Comparison of ENCODE assay signal across 8 cellular contexts in the genomic region with DNA sequence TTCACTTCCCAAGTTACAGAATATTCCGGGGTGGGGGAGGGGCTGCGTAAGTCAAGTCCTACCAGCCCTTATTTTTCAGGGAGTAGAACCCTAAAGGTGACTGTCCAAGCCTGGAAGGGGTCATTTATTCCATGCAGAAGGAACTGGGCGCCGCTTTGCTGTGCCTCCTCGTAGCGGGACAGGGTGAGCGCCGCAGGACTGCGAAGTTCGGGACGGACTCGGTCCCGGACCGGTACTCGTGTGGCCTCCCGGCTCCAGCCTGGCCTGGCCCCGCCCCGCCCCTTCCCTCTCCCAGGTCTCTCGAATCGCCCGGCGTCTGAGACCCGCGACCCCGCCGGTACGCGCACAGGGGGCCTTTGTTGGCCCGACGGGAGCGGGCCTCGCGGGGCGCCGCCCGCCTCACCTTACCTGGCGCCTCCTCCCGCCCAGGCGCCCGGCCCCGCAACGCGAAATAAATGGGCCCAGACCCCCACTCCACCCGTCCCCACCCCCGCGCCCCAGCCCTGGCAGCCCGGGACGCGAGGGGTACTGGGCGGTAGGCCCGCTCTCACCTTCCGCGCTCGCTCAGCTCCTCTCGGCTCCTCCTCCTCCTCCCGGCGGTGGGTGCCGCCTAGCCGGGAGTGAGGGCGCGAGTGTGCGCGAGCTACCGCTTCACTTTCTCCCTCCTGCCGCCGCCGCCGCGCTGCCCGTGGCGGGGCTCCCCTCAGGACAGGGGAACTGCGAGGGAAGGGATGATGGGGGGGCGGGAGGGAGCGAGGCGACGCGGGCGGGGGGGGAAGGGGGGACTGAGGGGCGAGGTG. TPM values are rescaled to one million over a fixed set of nuclear protein-coding genes. Genes with fewer than 3 reads are reported as not detected.
DNase-seq lines count a peak whose midpoint lies in the region; ATAC-seq and TF ChIP-seq lines count a peak whose summit lies in the region.

No MANE protein-coding gene starts in this region.

- TF ChIP-seq CTCF in AG04449 (IDR thresholded peaks at IDR 0.05; ENCODE audit: insufficient read depth, low read length, missing control alignments) (no peak), MCF 10A (IDR thresholded peaks at IDR 0.05; ENCODE audit: unreplicated experiment) (no peak)

- intact Hi-C loops in MCF 10A (cut with micrococcal nuclease): loop anchor here (2.0 kb wide), 1 partner anchor 280 kb away; no protein-coding TSS in a partner anchor

- no TSS peak for BruUV-seq in MCF 10A (replicated peaks; lab: Mats Ljungman, UMichigan)

- H3K27ac Mint-ChIP-seq in MCF 10A (ENCODE audit: low read depth, unreplicated experiment): no peak overlapping the region

- no peaks in the 10 kb centered on the region for H3K4me1 Mint-ChIP-seq in MCF 10A (ENCODE audit: insufficient read depth, unreplicated experiment)

- no peaks in the 10 kb centered on the region for H3K36me3 Mint-ChIP-seq in MCF 10A (ENCODE audit: insufficient read depth, unreplicated experiment)

- DNase-seq in AG04449 (ENCODE audit: low read depth, low spot score) (no peak), T-helper 2 cell (peak; percentile 18 to 48 (median 38)), MCF 10A (ENCODE audit: unreplicated experiment) (peak; percentile 27), islet precursor cell (peak; percentile 86)
- peak; percentile 46 for DNase-seq in stimulated activated CD4-positive, alpha-beta T cell treated with anti-CD3 and anti-CD28 coated beads, Interleukin-12 subunit alpha, Interleukin-12 subunit beta, amount 100 ng/mL, for 4 hours

- CTCF ChIA-PET in AG04449 (lab: Yijun Ruan, JAX) (interaction anchor here (1.2 kb wide), 1 partner anchor 33 kb away, joined by 3 read pairs; no protein-coding TSS in a partner anchor), MCF 10A (lab: Yijun Ruan, JAX) (interaction anchor here (0.6 kb wide), 1 partner anchor 30 kb away, joined by 3 read pairs; no protein-coding TSS in a partner anchor)

- peak; percentile 37 for ATAC-seq in HG03520 (IDR thresholded peaks at IDR 0.05; ENCODE audit: unreplicated experiment)
- no peak for ATAC-seq in GM21515 (IDR thresholded peaks at IDR 0.05; ENCODE audit: unreplicated experiment)

- H3K4me3 ChIP-seq in AG04449 (ENCODE audit: low read depth, low read length): peak overlapping the region; percentile 60

- no peaks in the 10 kb centered on the region for H3K9me3 Mint-ChIP-seq in MCF 10A (ENCODE audit: unreplicated experiment)

- H3K27me3 Mint-ChIP-seq in MCF 10A (ENCODE audit: insufficient read depth, unreplicated experiment): no peaks in the 10 kb centered on the region

- POLR2A ChIA-PET in AG04449 (lab: Yijun Ruan, JAX): no interaction called here
- POLR2A ChIA-PET in MCF 10A (lab: Yijun Ruan, JAX): interaction anchor here (0.6 kb wide), 1 partner anchor 148 kb away, joined by 3 read pairs; no protein-coding TSS in a partner anchor

- H3K4me3 Mint-ChIP-seq in MCF 10A (ENCODE audit: unreplicated experiment): peak overlapping the region; percentile 79

- TF ChIP-seq POLR2A in GM18526 (IDR thresholded peaks at IDR 0.05; ENCODE audit: extremely low read depth, insufficient read length): peak; percentile 53

RNA-seq across cellular contexts. Expression of a gene that starts 0.7 kb away (rescaled TPM):
- 24.0 and 25.5 TPM in 2 replicates for total RNA-seq in MCF 10A (2022)
